Comparison of ENCODE assay signal across 20 cellular contexts in the genomic region with DNA sequence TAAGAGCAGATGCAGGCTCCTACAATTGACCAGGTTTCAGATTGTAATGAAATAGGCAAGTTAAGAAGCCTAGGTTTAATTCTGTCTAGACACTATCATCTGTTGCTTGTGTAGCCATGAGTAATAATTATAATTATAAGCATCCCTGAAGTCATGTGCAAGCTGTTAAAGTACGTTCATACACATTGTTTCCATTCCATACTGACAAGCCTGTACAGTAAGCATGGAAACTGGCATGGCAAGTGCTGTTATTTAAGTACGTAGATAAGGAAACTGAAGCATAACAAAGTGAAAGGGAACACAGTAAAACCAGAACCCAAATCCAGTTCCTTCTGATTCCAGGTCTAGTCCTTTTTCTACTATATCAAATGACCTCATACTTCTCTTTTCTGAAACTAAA.
DNase-seq lines count a peak whose midpoint lies in the region; ATAC-seq, FAIRE-seq and TF ChIP-seq lines count a peak whose summit lies in the region.
"Had no signal": no experiment of that assay in that cellular context is flagged by ENCODE, and none has a peak within 500 bp of the region (broad histone marks: within the 10 kb centered on the region; RNA-seq: fewer than 3 reads in every experiment).

No MANE protein-coding gene starts in this region.

- no peak for FAIRE-seq in bronchial epithelial cell (lab: Jason Lieb, UNC)
- FAIRE-seq: GM12892, H1, HepG2 had no signal

- DNase-seq in AG10803 (ENCODE audit: low read depth) (peak; percentile 21), H4 (ENCODE audit: low spot score) (peak; percentile 4), bronchial epithelial cell (ENCODE audit: low read depth) (peak; percentile 9), lower lobe of right lung (no peak), omental fat pad (ENCODE audit: low spot score) (no peak), putamen (ENCODE audit: low spot score) (no peak), NCI-H226 (no peak)
- DNase-seq: CD8-positive, alpha-beta memory T cell; DMS153; DND-41; Karpas-422; NCI-H1105; NCI-H1436 treated with DMSO at 0.1 percent for 48 hours; NCI-H187 treated with DMSO at 0.1 percent for 48 hours; NCI-H526 treated with DMSO at 0.1 percent for 48 hours; PC-3 had no signal

- ATAC-seq in lower lobe of right lung = peak; percentile 25 to 36
- ATAC-seq in omental fat pad (ENCODE audit: low FRiP score) = no peak
- ATAC-seq: HepG2, PC-3 had no signal

- H3K27me3 ChIP-seq in bronchial epithelial cell (ENCODE audit: control insufficient read depth, insufficient read depth, low read length) = no peaks in the 10 kb centered on the region
- H3K27me3 ChIP-seq in lower lobe of right lung (ENCODE audit: low read depth) = no peaks in the 10 kb centered on the region

- intact Hi-C loops in lower lobe of right lung (cut with DNase I) = no loop called here

- H3K36me3 ChIP-seq in bronchial epithelial cell (ENCODE audit: control insufficient read depth, insufficient read depth, low read length) (no peaks in the 10 kb centered on the region), lower lobe of right lung (no peaks in the 10 kb centered on the region)

- H3K27ac ChIP-seq in lower lobe of right lung = no peak overlapping the region
- H3K27ac ChIP-seq: C4-2B had no signal

- TF ChIP-seq CTCF in AG10803 (conservative IDR thresholded peaks at IDR 0.05; ENCODE audit: low read length) = no peak
- no peak for TF ChIP-seq CTCF in bronchial epithelial cell (IDR thresholded peaks at IDR 0.05; ENCODE audit: insufficient read depth, low read length, severe bottlenecking)
- TF ChIP-seq CTCF in lower lobe of right lung (IDR thresholded peaks at IDR 0.05) = no peak
- no peak for TF ChIP-seq CTCF in omental fat pad (IDR thresholded peaks at IDR 0.05)

- H3K4me3 ChIP-seq in AG10803 (ENCODE audit: low read length) (no peak overlapping the region), bronchial epithelial cell (ENCODE audit: low read depth, low read length) (no peak overlapping the region), lower lobe of right lung (no peak overlapping the region)

- no peaks in the 10 kb centered on the region for H3K4me1 ChIP-seq in lower lobe of right lung

- H3K9me3 ChIP-seq in lower lobe of right lung = no peaks in the 10 kb centered on the region

Comparison
In these comparisons a context has a peak if more than half of its experiments do, and no peak if none do; other contexts are left out.
1. DNase-seq: peak in AG10803 (single experiment), H4 (single experiment) and bronchial epithelial cell (single experiment); none in lower lobe of right lung (single experiment), omental fat pad (single experiment), putamen (single experiment) and NCI-H226 (single experiment).